17 cellular contexts compared by ENCODE assay signal in the genomic region with DNA sequence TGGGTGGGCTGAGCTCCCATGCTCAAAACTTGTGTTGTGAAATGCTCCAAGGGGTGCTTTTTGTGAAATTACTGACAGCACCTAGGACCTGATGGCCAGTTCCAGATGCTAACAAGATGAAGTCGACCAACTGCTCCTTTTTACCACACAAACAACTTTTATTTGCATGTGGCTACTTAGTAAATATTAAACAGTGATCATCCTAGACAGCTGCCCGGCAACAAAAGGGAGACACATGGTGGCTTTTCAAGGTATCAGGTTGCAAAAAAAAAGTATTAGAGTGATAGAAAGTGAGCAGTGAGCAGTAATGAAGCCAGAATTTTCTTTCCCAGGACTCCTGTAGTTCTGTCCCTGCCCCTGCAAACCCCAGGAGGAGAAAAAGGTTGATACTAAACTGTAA.
DNase-seq lines count a peak whose midpoint lies in the region; ATAC-seq lines count a peak whose summit lies in the region.
"Had no signal": no experiment of that assay in that cellular context is flagged by ENCODE, and none has a peak within 500 bp of the region (broad histone marks: within the 10 kb centered on the region; RNA-seq: fewer than 3 reads in every experiment).

No MANE protein-coding gene starts in this region.

- H3K4me3 Mint-ChIP-seq in activated CD4-positive, alpha-beta memory T cell treated with anti-CD3 and anti-CD28 coated beads, Interleukin-2, amount 10 ng/mL, durations not matched to agents 7 days and 5 days: no peak overlapping the region
- H3K4me3 Mint-ChIP-seq: CD4-positive, alpha-beta memory T cell had no signal

- H3K27me3 Mint-ChIP-seq in activated CD4-positive, alpha-beta memory T cell treated with anti-CD3 and anti-CD28 coated beads, Interleukin-2, amount 10 ng/mL, durations not matched to agents 7 days and 5 days: peaks cover 10% of the 10 kb centered on the region

- H3K27ac Mint-ChIP-seq in activated CD4-positive, alpha-beta memory T cell treated with anti-CD3 and anti-CD28 coated beads, Interleukin-2, amount 10 ng/mL, durations not matched to agents 7 days and 5 days: no peak overlapping the region
- H3K27ac Mint-ChIP-seq: CD4-positive, alpha-beta memory T cell had no signal

- no peaks in the 10 kb centered on the region for H3K36me3 Mint-ChIP-seq in activated CD4-positive, alpha-beta memory T cell treated with anti-CD3 and anti-CD28 coated beads, Interleukin-2, amount 10 ng/mL, durations not matched to agents 7 days and 5 days (ENCODE audit: low read depth)
- H3K36me3 Mint-ChIP-seq: CD4-positive, alpha-beta memory T cell had no signal

- CTCF ChIA-PET in activated CD4-positive, alpha-beta memory T cell treated with anti-CD3 and anti-CD28 coated beads, Interleukin-2, amount 10 ng/mL, durations not matched to agents 7 days and 5 days (lab: Charles Lee): no interaction called here

- H3K4me1 Mint-ChIP-seq in activated CD4-positive, alpha-beta memory T cell treated with anti-CD3 and anti-CD28 coated beads, Interleukin-2, amount 10 ng/mL, durations not matched to agents 7 days and 5 days: no peaks in the 10 kb centered on the region
- H3K4me1 Mint-ChIP-seq: CD4-positive, alpha-beta memory T cell had no signal

- peak; percentile 10 for DNase-seq in NCI-H2029 treated with DMSO at 0.1 percent for 48 hours (lab: John Stamatoyannopoulos, UW)
- no peak for DNase-seq in NCI-H2029 (lab: John Stamatoyannopoulos, UW)
- DNase-seq in NAMALWA (ENCODE audit: low spot score): peak; percentile 48
- DNase-seq in myocyte (ENCODE audit: low read depth): peak; percentile 6
- no peak for DNase-seq in activated CD4-positive, alpha-beta memory T cell treated with anti-CD3 and anti-CD28 coated beads, Interleukin-2, amount 10 ng/mL, durations not matched to agents 7 days and 5 days
- DNase-seq in NCI-H1694 (lab: John Stamatoyannopoulos, UW): no peak
- DNase-seq: activated CD4-positive, alpha-beta T cell treated with anti-CD3 and anti-CD28 coated beads, Interleukin-2, amount 50 U/mL, for 48 hours; activated effector memory CD4-positive, alpha-beta T cell treated with Interleukin-2 at 50 U/mL for 16 hours; CD4-positive, alpha-beta memory T cell; erythroblast; heart right ventricle; MV-4-11; posterior cingulate gyrus; SHP77 treated with DMSO at 0.1 percent for 48 hours; stimulated activated CD4-positive, alpha-beta T cell treated with anti-CD3 and anti-CD28 coated beads, Interleukin-12 subunit alpha, Interleukin-12 subunit beta, amount 100 ng/mL, for 4 hours had no signal

- ATAC-seq in HG02623 (IDR thresholded peaks at IDR 0.05; ENCODE audit: unreplicated experiment): peak; percentile 61
- no peak for ATAC-seq in GM18868 (IDR thresholded peaks at IDR 0.05; ENCODE audit: unreplicated experiment)
- ATAC-seq: heart right ventricle had no signal

- POLR2A ChIA-PET in activated CD4-positive, alpha-beta memory T cell treated with anti-CD3 and anti-CD28 coated beads, Interleukin-2, amount 10 ng/mL, durations not matched to agents 7 days and 5 days (lab: Charles Lee): no interaction called here

- H3K9me3 Mint-ChIP-seq in activated CD4-positive, alpha-beta memory T cell treated with anti-CD3 and anti-CD28 coated beads, Interleukin-2, amount 10 ng/mL, durations not matched to agents 7 days and 5 days: peaks cover 3% of the 10 kb centered on the region

Comparison
In these comparisons a context has a peak if more than half of its experiments do, and no peak if none do; other contexts are left out.
1. DNase-seq: peak in NCI-H2029 treated with DMSO at 0.1 percent for 48 hours (single experiment), NAMALWA (single experiment) and myocyte (single experiment); none in NCI-H2029 (single experiment), activated CD4-positive, alpha-beta memory T cell treated with anti-CD3 and anti-CD28 coated beads, Interleukin-2, amount 10 ng/mL, durations not matched to agents 7 days and 5 days (single experiment) and NCI-H1694 (single experiment).